Comparison of ENCODE assay signal across 8 cellular contexts in genomic region chr1:88327391-88328267, GRCh38.
A peak's percentile ranks its signal among the peaks of the same experiment; 100 is the strongest.
DNase-seq lines count a peak whose midpoint lies in the region; ATAC-seq and TF ChIP-seq lines count a peak whose summit lies in the region.

No MANE protein-coding gene starts in this region.

- no peak overlapping the region for H3K9ac ChIP-seq in rectal smooth muscle tissue (ENCODE audit: low read length)

- H3K4me3 ChIP-seq in fibroblast of pulmonary artery (replicated peaks; ENCODE audit: low read depth, low read length), result no peak overlapping the region
- H3K4me3 ChIP-seq in rectal smooth muscle tissue (ENCODE audit: low read length), result no peak overlapping the region
- H3K4me3 ChIP-seq in suprapubic skin, result no peak overlapping the region

- peak; percentile 39 for DNase-seq in NCI-H510A treated with DMSO at 0.1 percent for 48 hours (lab: John Stamatoyannopoulos, UW)
- DNase-seq in fibroblast of pulmonary artery (ENCODE audit: low read depth), result peak; percentile 91
- no peak for DNase-seq in NCI-H1105 (lab: John Stamatoyannopoulos, UW)
- DNase-seq in suprapubic skin (ENCODE audit: low spot score in 2 of 2), result no peak
- DNase-seq in DMS114 treated with DMSO at 0.1 percent for 48 hours (lab: John Stamatoyannopoulos, UW; ENCODE audit: unreplicated experiment), result no peak
- DNase-seq in activated CD8-positive, alpha-beta memory T cell treated with anti-CD3 and anti-CD28 coated beads, Interleukin-2, amount 50 U/mL, for 48 hours, result no peak

- H3K27ac ChIP-seq in rectal smooth muscle tissue (ENCODE audit: low read depth, low read length) (peak overlapping the region; percentile 56), suprapubic skin (no peak overlapping the region)

- H3K4me1 ChIP-seq in rectal smooth muscle tissue (ENCODE audit: control insufficient read depth, insufficient read depth, low read length) (peaks cover 2% of the 10 kb centered on the region), suprapubic skin (peaks cover 4% of the 10 kb centered on the region)

- H3K27me3 ChIP-seq in rectal smooth muscle tissue (ENCODE audit: control insufficient read depth, insufficient read depth, low read length) (no peaks in the 10 kb centered on the region), suprapubic skin (no peaks in the 10 kb centered on the region)

- no peak for TF ChIP-seq POLR2A in suprapubic skin (IDR thresholded peaks at IDR 0.05)

- H3K36me3 ChIP-seq in rectal smooth muscle tissue (ENCODE audit: control insufficient read depth, insufficient read depth, low read length) (no peaks in the 10 kb centered on the region), suprapubic skin (no peaks in the 10 kb centered on the region)

- TF ChIP-seq CTCF in fibroblast of pulmonary artery (IDR thresholded peaks at IDR 0.05; ENCODE audit: low read length, missing control alignments), result no peak
- TF ChIP-seq CTCF in suprapubic skin (IDR thresholded peaks at IDR 0.05), result no peak

- H3K9me3 ChIP-seq in suprapubic skin, result no peaks in the 10 kb centered on the region

- ATAC-seq in GM18502 (IDR thresholded peaks at IDR 0.05; ENCODE audit: poor library complexity, unreplicated experiment), result peak; percentile 62

- no peak for TF ChIP-seq EP300 in suprapubic skin (IDR thresholded peaks at IDR 0.05)

- 61% methylated on average over 5 of the region's 5 CpGs for WGBS in suprapubic skin

Comparison
In these comparisons a context has a peak if more than half of its experiments do, and no peak if none do; other contexts are left out.
1. DNase-seq: peak in NCI-H510A treated with DMSO at 0.1 percent for 48 hours (single experiment) and fibroblast of pulmonary artery (single experiment); none in NCI-H1105 (single experiment), suprapubic skin (0 of 2), DMS114 treated with DMSO at 0.1 percent for 48 hours (single experiment) and activated CD8-positive, alpha-beta memory T cell treated with anti-CD3 and anti-CD28 coated beads, Interleukin-2, amount 50 U/mL, for 48 hours (single experiment).